Comparison of ENCODE assay signal across 21 cellular contexts in genomic region chr4:1647432-1647831, GRCh38. TPM values are rescaled to one million over a fixed set of nuclear protein-coding genes. Genes with fewer than 3 reads are reported as not detected.
DNase-seq lines count a peak whose midpoint lies in the region; ATAC-seq, FAIRE-seq and TF ChIP-seq lines count a peak whose summit lies in the region.
"Had no signal": no experiment of that assay in that cellular context is flagged by ENCODE, and none has a peak within 500 bp of the region (broad histone marks: within the 10 kb centered on the region; RNA-seq: fewer than 3 reads in every experiment).

No MANE protein-coding gene starts in this region.

- DNase-seq in Right ventricle myocardium inferior (ENCODE audit: missing footprints) = peak; percentile 37
- no peak for DNase-seq in heart left ventricle
- DNase-seq in RWPE2 (ENCODE audit: low spot score) = peak; percentile 49
- DNase-seq in GM12878 (ENCODE audit: low read depth, low spot score) = no peak
- DNase-seq in spleen = peak; percentile 69
- DNase-seq in KBM-7 = no peak
- DNase-seq in activated naive CD4-positive, alpha-beta T cell treated with anti-CD3 and anti-CD28 coated beads, Interleukin-2, amount 50 U/mL, for 16 hours = no peak
- no peak for DNase-seq in activated CD4-positive, alpha-beta T cell treated with anti-CD3 and anti-CD28 coated beads, Interleukin-2, amount 50 U/mL, for 48 hours
- DNase-seq: 8988T; AML-193; CD8-positive, alpha-beta T cell; COR-L47; DMS153; DMS79 treated with DMSO at 0.1 percent for 48 hours; EL had no signal

- in situ Hi-C loops in GM12878 (cut with MboI) (no loop called here), KBM-7 (cut with MboI; ENCODE audit: low pct_unique_long_range_greater_than_20kb, low sequenced_read_pairs) (no loop called here)

- 82 to 91% (median 87%) methylated on average over 19 of the region's 19 CpGs for whole genome bisulfite sequencing in heart left ventricle, 4 donors
- WGBS in GM12878 (ENCODE audit: insufficient coverage, insufficient replicate concordance, low lambda C conversion rate, missing lambda C conversion rate) = 69% methylated on average over 16 of the region's 19 CpGs
- 89 to 94% (median 93%) methylated on average over 19 of the region's 19 CpGs for WGBS in spleen, 5 donors

- no peak for ATAC-seq in Right ventricle myocardium inferior
- ATAC-seq in heart left ventricle = no peak
- no peak for ATAC-seq in RWPE2 (ENCODE audit: low read depth)
- no peak for ATAC-seq in GM12878
- ATAC-seq: CD8-positive, alpha-beta T cell; HCT116 had no signal

- intact Hi-C loops in Right ventricle myocardium inferior (cut with DNase I) (no loop called here), heart left ventricle (cut with DNase I) (no loop called here), GM12878 (cut with micrococcal nuclease; ENCODE audit: unreplicated experiment) (no loop called here), spleen (cut with DNase I; ENCODE audit: low total_unique reads) (no loop called here)

- H3K79me2 ChIP-seq in GM12878 (ENCODE audit: control insufficient read depth, insufficient read depth, low read length) = no peaks in the 10 kb centered on the region

- H3K9ac ChIP-seq in GM12878 (ENCODE audit: control insufficient read depth, insufficient read depth, low read length) = no peak overlapping the region

- H3K4me2 ChIP-seq in GM12878 (ENCODE audit: control insufficient read depth, insufficient read depth) = no peak overlapping the region

- RAD21 ChIA-PET in GM12878 (lab: Charles Lee; ENCODE audit: unreplicated experiment) = no interaction called here

- TF ChIP-seq CTCF in heart left ventricle (IDR thresholded peaks at IDR 0.05) (no peak), RWPE2 (IDR thresholded peaks at IDR 0.05; ENCODE audit: poor library complexity, severe bottlenecking) (no peak), GM12878 (IDR thresholded peaks at IDR 0.05 in 2 of 3, conservative IDR thresholded peaks at IDR 0.05 in 1 of 3; ENCODE audit: control insufficient read depth in 2 of 3, extremely low read depth in 1 of 3, insufficient read depth in 1 of 3, low read depth in 3 of 3, low read length in 3 of 3) (no peak), spleen (IDR thresholded peaks at IDR 0.05 in 8 of 11, conservative IDR thresholded peaks at IDR 0.05 in 3 of 11) (no peak)

- FAIRE-seq in GM12878 (lab: Jason Lieb, UNC) = no peak
- FAIRE-seq: D721Med, G401.6, GM12892 had no signal

- no peaks in the 10 kb centered on the region for H3K27me3 ChIP-seq in heart left ventricle
- H3K27me3 ChIP-seq in RWPE2 (ENCODE audit: insufficient read depth, poor library complexity, severe bottlenecking) = no peaks in the 10 kb centered on the region
- H3K27me3 ChIP-seq in GM12878 (replicated peaks in 1 of 2; ENCODE audit: control insufficient read depth in 2 of 2, insufficient read depth in 2 of 2, low read length in 1 of 2) = no peaks in the 10 kb centered on the region
- H3K27me3 ChIP-seq in spleen (replicated peaks in 1 of 7) = no peaks in the 10 kb centered on the region

- H2AFZ ChIP-seq in GM12878 (ENCODE audit: control insufficient read depth, low read depth, low read length) = no peak overlapping the region

- POLR2A ChIA-PET in GM12878 (lab: Charles Lee) = no interaction called here

- H3K36me3 ChIP-seq in heart left ventricle (no peaks in the 10 kb centered on the region), RWPE2 (ENCODE audit: low read depth) (no peaks in the 10 kb centered on the region), GM12878 (ENCODE audit: control insufficient read depth in 2 of 2, insufficient read depth in 2 of 2, low read length in 1 of 2) (no peaks in the 10 kb centered on the region), spleen (no peaks in the 10 kb centered on the region)

- no peak for TF ChIP-seq RAD21 in GM12878 (IDR thresholded peaks at IDR 0.05; ENCODE audit: insufficient read depth, low read depth, low read length)

- SMC1A ChIA-PET in GM12878 (lab: Charles Lee; ENCODE audit: uncharacterized antibody, unreplicated experiment) = no interaction called here

- no peak for TF ChIP-seq POLR2A in heart left ventricle (IDR thresholded peaks at IDR 0.05)
- TF ChIP-seq POLR2A in GM12878 (IDR thresholded peaks at IDR 0.05; ENCODE audit: low read depth, low read length) = no peak
- no peak for TF ChIP-seq POLR2A in spleen (IDR thresholded peaks at IDR 0.05)

- CTCF ChIA-PET in GM12878 (lab: Yijun Ruan, JAX) = interaction anchor here (0.8 kb wide), 1 partner anchor 16 kb away, joined by 3 read pairs; no protein-coding TSS in a partner anchor

- H3K9me3 ChIP-seq in heart left ventricle = no peaks in the 10 kb centered on the region
- no peaks in the 10 kb centered on the region for H3K9me3 ChIP-seq in RWPE2 (ENCODE audit: severe bottlenecking)
- no peaks in the 10 kb centered on the region; the same call in 2 of the 3 replicates for H3K9me3 ChIP-seq in GM12878 (replicated peaks; ENCODE audit: control insufficient read depth, insufficient read depth, low read length)
- no peaks in the 10 kb centered on the region for H3K9me3 ChIP-seq in spleen

- no peak for TF ChIP-seq EP300 in GM12878 (IDR thresholded peaks at IDR 0.05; ENCODE audit: borderline replicate concordance in 1 of 2, control insufficient read depth in 1 of 2, low read depth in 2 of 2, low read length in 2 of 2)

- H4K20me1 ChIP-seq in GM12878 (ENCODE audit: control insufficient read depth, insufficient read depth) = no peaks in the 10 kb centered on the region

- BruUV-seq in GM12878 (replicated peaks; lab: Mats Ljungman, UMichigan) = no TSS peak

- H3K27ac ChIP-seq in heart left ventricle (no peak overlapping the region), RWPE2 (ENCODE audit: poor library complexity, severe bottlenecking) (no peak overlapping the region), GM12878 (ENCODE audit: control insufficient read depth, insufficient read depth) (no peak overlapping the region), spleen (no peak overlapping the region)
- H3K27ac ChIP-seq: C4-2B, HL-60 had no signal

- H3K4me1 ChIP-seq in heart left ventricle = peaks cover 0 to 12% (median 1%) of the 10 kb centered on the region in 12 donors
- no peaks in the 10 kb centered on the region for H3K4me1 ChIP-seq in RWPE2 (ENCODE audit: insufficient read depth, poor library complexity, severe bottlenecking)
- H3K4me1 ChIP-seq in GM12878 (ENCODE audit: control insufficient read depth, insufficient read depth, low read length) = no peaks in the 10 kb centered on the region
- H3K4me1 ChIP-seq in spleen = no peaks in the 10 kb centered on the region

- no peak overlapping the region for H3K4me3 ChIP-seq in heart left ventricle
- H3K4me3 ChIP-seq in RWPE2 (ENCODE audit: severe bottlenecking) = no peak overlapping the region
- no peak overlapping the region for H3K4me3 ChIP-seq in GM12878
- no peak overlapping the region for H3K4me3 ChIP-seq in spleen

TF ChIP-seq in GM12878, 131 proteins besides CTCF, POLR2A, EP300 and RAD21 (continues in another document):
- TF ChIP-seq MYB (IDR thresholded peaks at IDR 0.05; ENCODE audit: borderline replicate concordance, low read depth, low read length) (no peak), SIX5 (IDR thresholded peaks at IDR 0.05; ENCODE audit: low read depth, low read length, severe bottlenecking) (no peak), BCLAF1 (IDR thresholded peaks at IDR 0.05) (no peak)

RNA-seq across cellular contexts. Expression of gene FAM53A, which starts 36.7 kb away (rescaled TPM):
- total RNA-seq in Right ventricle myocardium inferior (0.49 TPM), heart left ventricle (1 to 10 TPM in 4 of 9 donors, under 1 TPM in 5; 0.42 to 2.3 (median 0.99) TPM), GM12878 (2014; rRNA removed) (0.40 and 1.4 TPM in 2 replicates), GM12878 (2014; rRNA removed; fragmentation: Illumina TruSeq; extraction: Trizol) (0.32 and 0.40 TPM in 2 replicates), GM12878 (2021) (0.77 and 0.87 TPM in 2 replicates), spleen (1 to 10 TPM in 6 of 7 donors, under 1 TPM in 1; 0.60 to 4.3 (median 1.9) TPM)
- polyA plus RNA-seq in heart left ventricle (1 to 10 TPM in 1 of 2 donors, under 1 TPM in 1; 0.88 to 1.4 TPM), GM12878 (2011; rRNA removed) (0.30 and 0.37 TPM in 2 replicates), GM12878 (2014; fragmentation: Illumina TruSeq; extraction: Trizol) (0.09 TPM in 1 of 2 replicates, not detected in the other), GM12878 (2014; fragmentation: Nextera tagmentation; extraction: Ambion mirVana) (under 1 TPM in 1 of 2 experiments, not detected in 1; 0.02 TPM), GM12878 (2014; rRNA removed) (0.44 and 1.3 TPM in 2 replicates), GM12878 (2016; fragmentation: Nextera tagmentation; extraction: Ambion mirVana) (under 1 TPM in 1 of 2 experiments, not detected in 1; 0.32 TPM), spleen (1 to 10 TPM; 1.2 to 2.7 (median 2.4) TPM)
- total RNA-seq in GM12878 (2013; cell fraction: nucleolus; rRNA removed) = 1.7 and 1.9 TPM in 2 replicates
- polyA plus RNA-seq in GM12878 (2011; ENCODE audit: low read depth) = not detected
- polyA plus RNA-seq in GM12878 (2011; cell fraction: cytosol; rRNA removed) = 0.54 and 0.64 TPM in 2 replicates
- polyA plus RNA-seq in GM12878 (2011; cell fraction: nucleus; rRNA removed) = 0.88 and 1.4 TPM in 2 replicates
- 0.66 and 1.7 TPM in 2 replicates for polyA plus RNA-seq in GM12878 (2012)
- polyA minus RNA-seq in GM12878 (2011; rRNA and poly(A)+ RNA removed) = 0.44 and 0.77 TPM in 2 replicates
- not detected in 2 replicates for polyA minus RNA-seq in GM12878 (2011; cell fraction: cytosol; rRNA and poly(A)+ RNA removed)
- polyA minus RNA-seq in GM12878 (2011; cell fraction: nucleus; rRNA and poly(A)+ RNA removed) = 0.60 and 0.86 TPM in 2 replicates

Comparison
In these comparisons a context has a peak if more than half of its experiments do, and no peak if none do; other contexts are left out.
1. DNase-seq: peak in Right ventricle myocardium inferior (single experiment), RWPE2 (single experiment) and spleen (single experiment); none in heart left ventricle (0 of 5), GM12878 (single experiment), KBM-7 (single experiment), activated naive CD4-positive, alpha-beta T cell treated with anti-CD3 and anti-CD28 coated beads, Interleukin-2, amount 50 U/mL, for 16 hours (single experiment) and activated CD4-positive, alpha-beta T cell treated with anti-CD3 and anti-CD28 coated beads, Interleukin-2, amount 50 U/mL, for 48 hours (0 of 2).